Comparison of ENCODE assay signal across 23 cellular contexts in the genomic region with DNA sequence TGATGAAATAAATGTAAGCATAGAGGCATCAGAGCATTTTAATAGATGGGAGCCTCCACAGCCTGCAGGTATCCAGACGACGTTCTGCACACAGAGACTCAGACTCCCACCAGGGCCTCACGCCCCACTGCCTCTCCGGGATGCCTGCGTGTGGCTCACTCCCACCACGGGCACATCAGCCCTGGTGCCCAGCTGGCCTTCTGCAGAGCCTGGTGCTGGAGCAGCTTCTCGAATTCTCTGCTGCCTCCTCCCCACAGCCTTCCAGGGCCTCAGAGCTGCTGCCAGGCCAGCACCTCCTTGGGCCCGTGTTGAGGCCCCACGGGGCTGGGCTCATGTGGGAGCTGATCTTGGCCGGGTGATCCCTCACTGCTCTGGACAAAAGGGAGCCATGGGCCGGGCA.
"Had no signal": no experiment of that assay in that cellular context is flagged by ENCODE, and none has a peak within 500 bp of the region (broad histone marks: within the 10 kb centered on the region; RNA-seq: fewer than 3 reads in every experiment).

No MANE protein-coding gene starts in this region.

- H3K27ac Mint-ChIP-seq: activated CD4-positive, alpha-beta memory T cell treated with anti-CD3 and anti-CD28 coated beads for 36 hours; activated CD4-positive, alpha-beta T cell treated with anti-CD3 and anti-CD28 coated beads, Interleukin-2, amount 10 ng/mL, durations not matched to agents 24 days and 14 days; activated naive CD4-positive, alpha-beta T cell treated with anti-CD3 and anti-CD28 coated beads, Interleukin-2, amount 10 ng/mL, durations not matched to agents 7 days and 5 days; natural killer cell treated with Interleukin-12 subunit alpha and Interleukin-12 subunit beta and Interleukin-15 and Interleukin-18, amount 100 ng/mL, for 72 hours; stimulated activated naive CD8-positive, alpha-beta T cell treated with anti-CD3 and anti-CD28 coated beads, Interleukin-15, Interleukin-2, amounts not matched to agents 100 ng/mL and 50 ng/mL, for 24 hours; type B pancreatic cell had no signal

- H3K9me3 Mint-ChIP-seq: natural killer cell treated with Interleukin-12 subunit alpha and Interleukin-12 subunit beta and Interleukin-15 and Interleukin-18, amount 100 ng/mL, for 72 hours; type B pancreatic cell had no signal

- DNase-seq: activated CD4-positive, alpha-beta memory T cell treated with anti-CD3 and anti-CD28 coated beads for 36 hours; activated CD4-positive, alpha-beta T cell treated with anti-CD3 and anti-CD28 coated beads, Interleukin-2, amount 10 ng/mL, durations not matched to agents 24 days and 14 days; activated CD4-positive, CD25-positive, alpha-beta regulatory T cell treated with anti-CD3 and anti-CD28 coated beads, Interleukin-2, amount 50 U/mL, for 72 hours; activated CD8-positive, alpha-beta memory T cell treated with anti-CD3 and anti-CD28 coated beads, Interleukin-2, amount 50 U/mL, for 4 hours; activated gamma-delta T cell; activated naive CD4-positive, alpha-beta T cell treated with anti-CD3 and anti-CD28 coated beads, Interleukin-2, amount 10 ng/mL, durations not matched to agents 7 days and 5 days; activated T-cell treated with anti-CD3 and anti-CD28 coated beads, Interleukin-2, amount 50 U/mL, for 1 hour; amniotic stem cell; central memory CD4-positive, alpha-beta T cell; dermis blood vessel endothelial cell; effector memory CD4-positive, alpha-beta T cell; erythroblast; heart right ventricle; lower lobe of right lung; mesendoderm; stimulated activated CD4-positive, alpha-beta T cell treated with anti-CD3 and anti-CD28 coated beads, Interleukin-4, amount 100 ng/mL, for 1 hour; T-helper 2 cell; uterus had no signal

- H3K9me3 ChIP-seq: pancreas, uterus had no signal

- H3K4me3 ChIP-seq: heart right ventricle, lower lobe of right lung, pancreas, uterus had no signal

- H3K27me3 Mint-ChIP-seq: activated CD4-positive, alpha-beta memory T cell treated with anti-CD3 and anti-CD28 coated beads for 36 hours; activated CD4-positive, alpha-beta T cell treated with anti-CD3 and anti-CD28 coated beads, Interleukin-2, amount 10 ng/mL, durations not matched to agents 24 days and 14 days; activated naive CD4-positive, alpha-beta T cell treated with anti-CD3 and anti-CD28 coated beads, Interleukin-2, amount 10 ng/mL, durations not matched to agents 7 days and 5 days; natural killer cell treated with Interleukin-12 subunit alpha and Interleukin-12 subunit beta and Interleukin-15 and Interleukin-18, amount 100 ng/mL, for 72 hours; stimulated activated naive CD8-positive, alpha-beta T cell treated with anti-CD3 and anti-CD28 coated beads, Interleukin-15, Interleukin-2, amounts not matched to agents 100 ng/mL and 50 ng/mL, for 24 hours; type B pancreatic cell had no signal

- H3K36me3 ChIP-seq: breast epithelium, uterus had no signal

- H3K4me1 Mint-ChIP-seq: activated CD4-positive, alpha-beta T cell treated with anti-CD3 and anti-CD28 coated beads, Interleukin-2, amount 10 ng/mL, durations not matched to agents 24 days and 14 days; activated naive CD4-positive, alpha-beta T cell treated with anti-CD3 and anti-CD28 coated beads, Interleukin-2, amount 10 ng/mL, durations not matched to agents 7 days and 5 days had no signal

- ATAC-seq: lower lobe of right lung; natural killer cell treated with Interleukin-12 subunit alpha and Interleukin-12 subunit beta and Interleukin-15 and Interleukin-18, amount 100 ng/mL, for 72 hours; pancreas had no signal

- H3K27ac ChIP-seq: lower lobe of right lung, pancreas had no signal

- H3K4me1 ChIP-seq: breast epithelium, lower lobe of right lung, pancreas, uterus had no signal

- H3K4me3 Mint-ChIP-seq: activated CD4-positive, alpha-beta memory T cell treated with anti-CD3 and anti-CD28 coated beads for 36 hours; activated CD4-positive, alpha-beta T cell treated with anti-CD3 and anti-CD28 coated beads, Interleukin-2, amount 10 ng/mL, durations not matched to agents 24 days and 14 days; activated naive CD4-positive, alpha-beta T cell treated with anti-CD3 and anti-CD28 coated beads, Interleukin-2, amount 10 ng/mL, durations not matched to agents 7 days and 5 days; natural killer cell treated with Interleukin-12 subunit alpha and Interleukin-12 subunit beta and Interleukin-15 and Interleukin-18, amount 100 ng/mL, for 72 hours; stimulated activated naive CD8-positive, alpha-beta T cell treated with anti-CD3 and anti-CD28 coated beads, Interleukin-15, Interleukin-2, amounts not matched to agents 100 ng/mL and 50 ng/mL, for 24 hours; type B pancreatic cell had no signal

- H3K27me3 ChIP-seq: breast epithelium, heart right ventricle, pancreas, uterus had no signal
